24 cellular contexts compared by ENCODE assay signal in the genomic region with DNA sequence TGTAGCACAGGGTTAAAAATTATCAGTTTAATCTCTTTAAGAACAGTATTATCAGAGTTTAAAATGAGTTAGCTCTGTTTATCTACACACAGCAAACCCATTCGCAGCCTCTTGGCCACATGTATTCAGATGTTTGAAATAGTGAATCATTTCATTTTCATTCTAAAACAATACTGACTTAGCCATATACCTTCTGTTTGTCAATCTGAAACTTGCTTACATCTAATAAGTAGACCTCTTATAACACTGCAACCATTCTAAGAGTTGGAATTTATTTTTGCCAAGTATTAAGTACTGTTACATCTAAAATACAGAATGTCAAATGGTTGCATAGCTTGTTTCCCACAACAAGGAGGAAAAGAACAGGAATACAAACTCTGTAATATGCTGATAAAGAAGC. TPM values are rescaled to one million over a fixed set of nuclear protein-coding genes. Genes with fewer than 3 reads are reported as not detected.
"Had no signal": no experiment of that assay in that cellular context is flagged by ENCODE, and none has a peak within 500 bp of the region (broad histone marks: within the 10 kb centered on the region; RNA-seq: fewer than 3 reads in every experiment).

No MANE protein-coding gene starts in this region.

- H3K27ac ChIP-seq: esophagus squamous epithelium, left lung, lower lobe of right lung, right atrium auricular region, testis, transverse colon, VCaP had no signal

- ATAC-seq: left lung, lower lobe of right lung, natural killer cell had no signal

- DNase-seq: activated CD4-positive, alpha-beta memory T cell treated with anti-CD3 and anti-CD28 coated beads for 36 hours; activated CD4-positive, alpha-beta T cell treated with anti-CD3 and anti-CD28 coated beads, Interleukin-2, amount 10 ng/mL, durations not matched to agents 24 days and 14 days; activated CD8-positive, alpha-beta memory T cell treated with anti-CD3 and anti-CD28 coated beads, Interleukin-2, amount 50 U/mL, for 4 hours; activated gamma-delta T cell treated with Interleukin-2 at 50 U/mL for 16 hours; activated naive CD4-positive, alpha-beta T cell treated with anti-CD3 and anti-CD28 coated beads, Interleukin-2, amount 50 U/mL, for 16 hours; activated T-cell treated with anti-CD3 and anti-CD28 coated beads, Interleukin-2, amount 50 U/mL, for 24 hours; amygdala; central memory CD4-positive, alpha-beta T cell; dermis blood vessel endothelial cell; effector CD4-positive, alpha-beta T cell; esophagus squamous epithelium; foreskin melanocyte; left lung; lower lobe of right lung; mesenchymal stem cell; natural killer cell; stimulated activated CD4-positive, alpha-beta T cell treated with anti-CD3 and anti-CD28 coated beads, Interleukin-15, amount 100 ng/mL, for 24 hours; stimulated activated CD4-positive, alpha-beta T cell treated with anti-CD3 and anti-CD28 coated beads, Interleukin-2, amount 100 ng/mL, for 24 hours; stimulated activated naive CD4-positive, alpha-beta T cell treated with Interleukin-2 at 50 U/mL for 16 hours; T-helper 1 cell; testis; transverse colon had no signal

- H3K9me3 Mint-ChIP-seq: activated CD4-positive, alpha-beta memory T cell treated with anti-CD3 and anti-CD28 coated beads for 36 hours; activated CD4-positive, alpha-beta T cell treated with anti-CD3 and anti-CD28 coated beads, Interleukin-2, amount 10 ng/mL, durations not matched to agents 24 days and 14 days; activated T-cell treated with anti-CD3 and anti-CD28 coated beads, Interleukin-2, amount 50 U/mL, for 24 hours; natural killer cell had no signal

- H3K27ac Mint-ChIP-seq: activated CD4-positive, alpha-beta memory T cell treated with anti-CD3 and anti-CD28 coated beads for 36 hours; activated CD4-positive, alpha-beta T cell treated with anti-CD3 and anti-CD28 coated beads, Interleukin-2, amount 10 ng/mL, durations not matched to agents 24 days and 14 days had no signal

- H3K27me3 ChIP-seq: esophagus squamous epithelium, left lung, right atrium auricular region, testis, transverse colon had no signal

- H3K27me3 Mint-ChIP-seq: activated CD4-positive, alpha-beta memory T cell treated with anti-CD3 and anti-CD28 coated beads for 36 hours; activated CD4-positive, alpha-beta T cell treated with anti-CD3 and anti-CD28 coated beads, Interleukin-2, amount 10 ng/mL, durations not matched to agents 24 days and 14 days; activated T-cell treated with anti-CD3 and anti-CD28 coated beads, Interleukin-2, amount 50 U/mL, for 24 hours had no signal

- H3K4me3 Mint-ChIP-seq: activated CD4-positive, alpha-beta memory T cell treated with anti-CD3 and anti-CD28 coated beads for 36 hours; activated CD4-positive, alpha-beta T cell treated with anti-CD3 and anti-CD28 coated beads, Interleukin-2, amount 10 ng/mL, durations not matched to agents 24 days and 14 days; activated T-cell treated with anti-CD3 and anti-CD28 coated beads, Interleukin-2, amount 50 U/mL, for 24 hours; natural killer cell had no signal

- H3K9me3 ChIP-seq: esophagus squamous epithelium, left lung, lower lobe of right lung, right atrium auricular region, testis, transverse colon had no signal

- H3K4me1 Mint-ChIP-seq: activated CD4-positive, alpha-beta T cell treated with anti-CD3 and anti-CD28 coated beads, Interleukin-2, amount 10 ng/mL, durations not matched to agents 24 days and 14 days had no signal

- H3K4me3 ChIP-seq: esophagus squamous epithelium, left lung, lower lobe of right lung, right atrium auricular region, testis, transverse colon had no signal

- H3K4me1 ChIP-seq: left lung, lower lobe of right lung, testis had no signal

RNA-seq across cellular contexts. Expression of gene VASH2, which starts 39.9 kb away (rescaled TPM):
- total RNA-seq: natural killer cell had no signal
